Comparison of ENCODE assay signal across 18 cellular contexts in the genomic region with DNA sequence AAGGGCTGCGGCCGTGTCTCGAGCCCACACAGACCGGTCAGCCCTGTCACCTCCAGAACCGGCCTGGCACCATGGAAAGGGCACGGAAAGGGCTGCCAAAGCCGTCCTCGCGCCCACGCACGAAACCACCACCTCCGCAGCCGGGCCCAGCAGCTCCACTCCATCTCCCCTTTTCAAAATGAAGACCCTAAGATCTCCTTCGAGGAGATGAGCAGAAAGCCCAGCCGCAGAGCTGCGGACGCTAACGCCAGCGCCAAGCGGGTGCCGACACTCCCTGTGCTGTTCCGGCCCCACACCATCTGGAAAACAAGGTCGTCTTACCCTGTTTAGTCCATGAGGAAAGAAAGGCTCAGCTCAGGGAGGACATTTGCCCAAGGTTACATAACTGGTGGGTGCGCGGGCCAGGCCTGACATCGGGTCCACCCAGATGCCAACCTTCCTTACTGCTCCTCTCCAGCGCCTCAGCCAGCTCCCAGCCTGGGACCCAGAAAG.
"Had no signal": no experiment of that assay in that cellular context is flagged by ENCODE, and none has a peak within 500 bp of the region (broad histone marks: within the 10 kb centered on the region; RNA-seq: fewer than 3 reads in every experiment).

No MANE protein-coding gene starts in this region.

- H3K9me3 ChIP-seq: heart left ventricle, left ventricle myocardium inferior, ovary, SK-N-SH, suprapubic skin had no signal

- DNase-seq: activated B cell treated with CpG ODN at 0.5 μM for 24 hours; activated CD4-positive, alpha-beta memory T cell treated with anti-CD3 and anti-CD28 coated beads for 36 hours; activated CD4-positive, alpha-beta T cell treated with anti-CD3 and anti-CD28 coated beads for 4 hours; activated gamma-delta T cell treated with Interleukin-2 at 50 U/mL for 16 hours; activated T-cell treated with anti-CD3 and anti-CD28 coated beads for 4 hours; caudate nucleus; dorsolateral prefrontal cortex; foreskin keratinocyte; heart left ventricle; kidney glomerular epithelial cell; left ventricle myocardium inferior; naive B cell; ovary; SK-N-SH; stimulated activated CD4-positive, alpha-beta T cell treated with anti-CD3 and anti-CD28 coated beads, Interleukin-2, amount 100 ng/mL, for 24 hours; stimulated activated naive CD8-positive, alpha-beta T cell treated with anti-CD3 and anti-CD28 coated beads, Interleukin-15, Interleukin-2, amounts not matched to agents 100 U/mL and 50 U/mL, for 24 hours; T-cell had no signal

- H3K36me3 ChIP-seq: heart left ventricle, left ventricle myocardium inferior, ovary, suprapubic skin had no signal

- H3K9ac ChIP-seq: SK-N-SH had no signal

- ATAC-seq: foreskin keratinocyte; heart left ventricle; stimulated activated naive CD8-positive, alpha-beta T cell treated with anti-CD3 and anti-CD28 coated beads, Interleukin-15, Interleukin-2, amounts not matched to agents 100 U/mL and 50 U/mL, for 24 hours; T-cell had no signal

- H3K4me3 ChIP-seq: dorsolateral prefrontal cortex, heart left ventricle, left ventricle myocardium inferior, ovary, suprapubic skin had no signal

- H3K4me2 ChIP-seq: SK-N-SH had no signal

- H3K9me2 ChIP-seq: SK-N-SH had no signal

- H3K27ac ChIP-seq: dorsolateral prefrontal cortex, foreskin keratinocyte, heart left ventricle, left ventricle myocardium inferior, ovary, suprapubic skin had no signal

- H3K27me3 ChIP-seq: dorsolateral prefrontal cortex, foreskin keratinocyte, heart left ventricle, ovary, suprapubic skin had no signal
